Comparison of ENCODE assay signal across 1 cellular context in genomic region chr1:163320891-163321290, GRCh38.
A peak's percentile ranks its signal among the peaks of the same experiment; 100 is the strongest.
TF ChIP-seq lines count a peak whose summit lies in the region.

No MANE protein-coding gene starts in this region.

TF ChIP-seq in H1, 55 proteins besides CTCF, POLR2A, EP300 and RAD21 (continued from another document):
- TF ChIP-seq CTBP2 (IDR thresholded peaks at IDR 0.05; ENCODE audit: borderline replicate concordance, insufficient read depth, insufficient read length, low read length) (no peak), BCL11A (IDR thresholded peaks at IDR 0.05; ENCODE audit: low read depth in 2 of 2, low read length in 2 of 2) (no peak), POLR2AphosphoS5 (IDR thresholded peaks at IDR 0.05; ENCODE audit: low read depth, low read length) (0 out of 2 replicates have a peak, but pooled peaks have one; percentile 33), SP2 (IDR thresholded peaks at IDR 0.05; ENCODE audit: low read length) (no peak), HDAC2 (IDR thresholded peaks at IDR 0.05; ENCODE audit: borderline replicate concordance in 1 of 2, low read depth in 2 of 2, low read length in 2 of 2) (no peak), SIN3A (conservative IDR thresholded peaks at IDR 0.05 in 1 of 2, IDR thresholded peaks at IDR 0.05 in 1 of 2; ENCODE audit: low read depth in 1 of 2, low read length in 2 of 2) (no peak), RNF2 (IDR thresholded peaks at IDR 0.05; ENCODE audit: borderline replicate concordance, low read depth, low read length, missing control alignments, poor library complexity, severe bottlenecking) (no peak), CREB1 (IDR thresholded peaks at IDR 0.05) (no peak), ATF3 (IDR thresholded peaks at IDR 0.05; ENCODE audit: insufficient read depth, low read depth, low read length) (no peak), TAF7 (optimal IDR thresholded peaks at IDR 0.05; ENCODE audit: borderline replicate concordance, low read depth, low read length) (no peak)
